10 cellular contexts compared by ENCODE assay signal in genomic region chr3:38151667-38152265, GRCh38. TPM values are rescaled to one million over a fixed set of nuclear protein-coding genes. Genes with fewer than 3 reads are reported as not detected.
A peak's percentile ranks its signal among the peaks of the same experiment; 100 is the strongest.
DNase-seq lines count a peak whose midpoint lies in the region; ATAC-seq, FAIRE-seq and TF ChIP-seq lines count a peak whose summit lies in the region.
"Had no signal": no experiment of that assay in that cellular context is flagged by ENCODE, and none has a peak within 500 bp of the region (broad histone marks: within the 10 kb centered on the region; RNA-seq: fewer than 3 reads in every experiment).

No MANE protein-coding gene starts in this region.

- peaks cover 0 to 4% of the 10 kb centered on the region in 2 donors for H3K9me3 Mint-ChIP-seq in natural killer cell

- H3K4me3 Mint-ChIP-seq in natural killer cell, result peak overlapping the region; percentile 31

- peaks cover 11 to 21% of the 10 kb centered on the region in 2 donors for H3K4me1 Mint-ChIP-seq in natural killer cell

- no peaks in the 10 kb centered on the region for H3K36me3 ChIP-seq in suprapubic skin
- H3K36me3 ChIP-seq: Peyer's patch had no signal

- no peak for TF ChIP-seq POLR2A in suprapubic skin (IDR thresholded peaks at IDR 0.05)

- peaks cover 3% of the 10 kb centered on the region for H3K36me3 Mint-ChIP-seq in natural killer cell

- H3K4me3 ChIP-seq in suprapubic skin, result no peak overlapping the region
- H3K4me3 ChIP-seq: Peyer's patch had no signal

- peak; percentile 86 to 92 (median 87) for ATAC-seq in natural killer cell

- no peaks in the 10 kb centered on the region for H3K27me3 ChIP-seq in suprapubic skin
- H3K27me3 ChIP-seq: Peyer's patch had no signal

- no peak for FAIRE-seq in frontal cortex (lab: Jason Lieb, UNC)

- H3K27ac ChIP-seq in suprapubic skin, result no peak overlapping the region

- TF ChIP-seq EP300 in suprapubic skin (IDR thresholded peaks at IDR 0.05), result no peak

- no peaks in the 10 kb centered on the region for H3K9me3 ChIP-seq in suprapubic skin
- H3K9me3 ChIP-seq: Peyer's patch had no signal

- WGBS in suprapubic skin, result 71% methylated on average over 3 of the region's 3 CpGs

- TF ChIP-seq CTCF in natural killer cell (IDR thresholded peaks at IDR 0.05), result no peak
- no peak for TF ChIP-seq CTCF in suprapubic skin (IDR thresholded peaks at IDR 0.05)

- intact Hi-C loops in natural killer cell (cut with micrococcal nuclease), result no loop called here

- H3K27me3 Mint-ChIP-seq in natural killer cell (ENCODE audit: low read depth in 2 of 2), result no peaks in the 10 kb centered on the region

- DNase-seq in Daoy (ENCODE audit: low read depth) (peak; percentile 10), MV-4-11 (lab: John Stamatoyannopoulos, UW) (peak; percentile 56), astrocyte of the hippocampus (ENCODE audit: low read depth, low spot score) (peak; percentile 24), natural killer cell (no peak), mucosa of gallbladder (ENCODE audit: low spot score) (no peak), frontal cortex (ENCODE audit: low spot score in 2 of 2) (no peak), suprapubic skin (ENCODE audit: low spot score in 2 of 2) (no peak), D341Med (ENCODE audit: low spot score) (no peak)
- DNase-seq: DND-41 had no signal

- peaks cover 31% of the 10 kb centered on the region for H3K4me1 ChIP-seq in suprapubic skin
- H3K4me1 ChIP-seq: Peyer's patch had no signal

- peak overlapping the region; percentile 78 to 81 for H3K27ac Mint-ChIP-seq in natural killer cell

RNA-seq across cellular contexts. Expression of gene MYD88, which starts 13.3 kb away (rescaled TPM):
- total RNA-seq in Daoy (2014; rRNA removed; shearing (Covaris generic)), result 4.4 and 8.1 TPM in 2 replicates
- total RNA-seq in natural killer cell (10 to 100 TPM; 60.5 to 71.0 (median 67.7) TPM), mucosa of gallbladder (35.2 TPM), frontal cortex (3.7 TPM), suprapubic skin (10 to 100 TPM; 21.6 to 33.2 (median 28.1) TPM)

RNA-seq across cellular contexts. Expression of gene OXSR1, which starts 13.6 kb away (rescaled TPM):
- total RNA-seq in Daoy (2014; rRNA removed; shearing (Covaris generic)), result 22.6 and 23.6 TPM in 2 replicates
- 10 to 100 TPM; 37.2 to 46.1 (median 44.0) TPM for total RNA-seq in natural killer cell
- 36.7 TPM for total RNA-seq in mucosa of gallbladder
- total RNA-seq in frontal cortex, result 51.0 TPM
- total RNA-seq in suprapubic skin, result 10 to 100 TPM; 25.4 to 37.4 (median 29.5) TPM

RNA-seq across cellular contexts. Expression of gene ACAA1, which starts 14.8 kb away (rescaled TPM):
- 11.2 and 13.1 TPM in 2 replicates for total RNA-seq in Daoy (2014; rRNA removed; shearing (Covaris generic))
- total RNA-seq in natural killer cell (100 to 1,000 TPM in 1 of 3 donors, 10 to 100 TPM in 2; 79.4 to 101 (median 93.9) TPM), mucosa of gallbladder (135 TPM), frontal cortex (30.2 TPM), suprapubic skin (10 to 100 TPM; 29.3 to 54.5 (median 51.4) TPM)

Comparison
In these comparisons a context has a peak if more than half of its experiments do, and no peak if none do; other contexts are left out.
1. DNase-seq: peak in Daoy (single experiment), MV-4-11 (single experiment) and astrocyte of the hippocampus (single experiment); none in natural killer cell (single experiment), mucosa of gallbladder (single experiment), frontal cortex (0 of 2), suprapubic skin (0 of 2) and D341Med (single experiment).